In the genomic region with DNA sequence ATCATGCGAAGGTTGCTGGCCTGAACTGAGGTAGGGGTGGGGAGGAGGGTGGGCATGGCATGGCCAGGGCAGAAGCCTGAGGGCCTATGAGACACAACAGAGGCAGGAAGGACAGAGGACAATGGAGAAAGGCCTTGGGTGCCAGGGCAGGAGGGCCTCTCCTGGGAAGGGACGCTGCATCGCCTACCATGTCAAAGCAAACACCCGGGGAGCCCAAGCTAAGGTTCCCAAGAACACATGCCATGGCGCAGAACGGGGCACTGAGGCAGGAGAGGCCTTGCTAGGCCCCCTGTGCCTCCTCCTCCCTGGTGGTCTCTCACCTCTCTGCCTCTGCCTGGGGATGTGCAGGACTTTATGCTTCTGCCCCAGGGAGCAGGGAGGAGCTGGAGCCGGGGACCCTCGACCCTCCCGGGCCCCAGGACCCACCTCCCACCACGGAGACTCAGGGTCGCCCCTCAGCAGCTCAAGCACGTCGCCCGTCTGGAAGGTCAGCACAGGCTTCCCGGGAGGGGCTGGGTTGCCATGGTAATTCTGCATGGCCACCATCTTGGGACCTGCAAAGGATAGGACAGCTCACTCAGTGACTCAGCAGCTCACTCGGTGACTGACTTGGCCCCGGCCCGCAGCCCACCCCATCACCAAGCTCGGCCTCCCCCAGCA, we compare ENCODE assay signal across 27 cellular contexts.
"Had no signal": no experiment of that assay in that cellular context is flagged by ENCODE, and none has a peak within 500 bp of the region (broad histone marks: within the 10 kb centered on the region; RNA-seq: fewer than 3 reads in every experiment).

No MANE protein-coding gene starts in this region.

- FAIRE-seq: small intestine, TTC549 had no signal

- H3K4me3 ChIP-seq: coronary artery, dorsolateral prefrontal cortex, gastroesophageal sphincter, hepatocyte, lung, sigmoid colon, stomach, thyroid gland, upper lobe of right lung had no signal

- H3K79me2 ChIP-seq: hepatocyte had no signal

- H3K27ac ChIP-seq: coronary artery, gastroesophageal sphincter, hepatocyte, sigmoid colon, stomach, thyroid gland, upper lobe of right lung, VCaP had no signal

- H3K27me3 ChIP-seq: dorsolateral prefrontal cortex, gastroesophageal sphincter, hepatocyte, sigmoid colon, stomach, thyroid gland, upper lobe of right lung had no signal

- H2AFZ ChIP-seq: hepatocyte had no signal

- H3K4me2 ChIP-seq: hepatocyte had no signal

- ATAC-seq: activated naive CD4-positive, alpha-beta T cell treated with anti-CD3 and anti-CD28 coated beads, Interleukin-2, amount 50 U/mL, for 72 hours; activated T-cell treated with anti-CD3 and anti-CD28 coated beads, Interleukin-2, amount 50 U/mL, for 72 hours; gastroesophageal sphincter; left colon; natural killer cell treated with Interleukin-12 subunit alpha and Interleukin-12 subunit beta and Interleukin-15 and Interleukin-18, amount 100 ng/mL, for 72 hours; stimulated activated naive B cell treated with anti-CD40 and anti-IgM and Interleukin-4, amounts not matched to agents 10 μg/mL and 1 μg/mL and 100 μg/mL, for 72 hours; upper lobe of right lung had no signal

- H3K9me3 ChIP-seq: thyroid gland, upper lobe of right lung had no signal

- DNase-seq: activated CD4-positive, alpha-beta T cell treated with anti-CD3 and anti-CD28 coated beads for 4 hours; activated CD4-positive, alpha-beta T cell treated with anti-CD3 and anti-CD28 coated beads, Interleukin-2, amount 50 U/mL, for 4 hours; activated naive CD4-positive, alpha-beta T cell; activated T-cell treated with anti-CD3 and anti-CD28 coated beads for 4 hours; activated T-cell treated with anti-CD3 and anti-CD28 coated beads, Interleukin-2, amount 50 U/mL, for 72 hours; cerebellar nuclear complex; effector memory CD4-positive, alpha-beta T cell; islet precursor cell; left colon; mesendoderm; sigmoid colon; small intestine; stimulated activated CD4-positive, alpha-beta T cell treated with anti-CD3 and anti-CD28 coated beads, Interleukin-1b, Interleukin-23, amount 100 ng/mL, for 48 hours; stimulated activated naive B cell treated with anti-CD40 and anti-IgM and Interleukin-4, amounts not matched to agents 10 μg/mL and 1 μg/mL and 100 μg/mL, for 72 hours; stomach; T-helper 9 cell; thyroid gland; upper lobe of right lung had no signal

- H3K4me1 ChIP-seq: sigmoid colon, stomach, upper lobe of right lung had no signal
